In the genomic region with DNA sequence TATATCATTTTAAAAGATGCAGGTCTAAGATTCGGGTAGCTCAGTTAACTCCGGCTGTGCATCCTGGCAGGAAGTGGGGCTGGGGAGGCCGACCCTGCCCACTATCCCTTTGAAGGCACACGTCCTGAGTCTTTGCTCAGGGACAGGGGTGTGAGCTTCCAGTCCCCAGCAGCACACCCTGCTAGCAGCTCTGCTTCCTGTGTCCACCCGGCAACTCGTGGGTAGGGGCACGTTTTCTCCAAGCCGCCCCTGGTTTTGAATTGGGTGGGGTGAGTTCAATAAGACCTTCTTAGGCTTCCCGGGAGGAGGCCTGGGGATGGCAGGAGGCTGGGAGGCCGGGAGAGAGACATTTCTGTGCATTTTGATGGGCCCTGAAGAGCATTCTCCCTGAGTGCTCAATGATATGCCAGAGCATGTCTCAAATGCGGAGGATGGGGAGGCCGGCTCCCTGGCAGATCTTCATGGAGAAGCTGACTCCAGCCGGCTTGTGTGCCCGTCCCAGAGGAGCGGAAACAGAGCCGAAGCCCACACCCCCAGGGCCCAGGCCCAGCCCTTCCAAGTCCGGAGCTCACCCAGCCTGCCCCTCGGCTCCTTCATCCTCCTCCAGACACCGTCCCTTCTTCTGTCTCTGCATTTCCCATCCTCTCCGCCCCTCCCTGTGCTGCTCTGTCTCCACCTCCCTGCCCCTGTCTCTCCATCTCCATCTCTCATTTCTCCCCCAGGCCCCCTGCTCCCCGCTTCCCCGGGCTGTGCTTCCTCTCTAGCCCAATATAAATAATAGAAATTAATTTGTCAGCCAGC, we compare ENCODE assay signal across 8 cellular contexts. TPM values are rescaled to one million over a fixed set of nuclear protein-coding genes. Genes with fewer than 3 reads are reported as not detected.
A peak's percentile ranks its signal among the peaks of the same experiment; 100 is the strongest.
DNase-seq lines count a peak whose midpoint lies in the region; ATAC-seq and TF ChIP-seq lines count a peak whose summit lies in the region.

No MANE protein-coding gene starts in this region.

- DNase-seq in BJ (ENCODE audit: low read depth) (no peak), amniotic epithelial cell (ENCODE audit: low read depth) (peak; percentile 19), hepatic stellate cell (ENCODE audit: low spot score) (peak; percentile 58), psoas muscle (peak; percentile 30 to 55), GDM1 (lab: John Stamatoyannopoulos, UW) (no peak), erythroblast (lab: John Stamatoyannopoulos, UW) (no peak)

- no peak for TF ChIP-seq POLR2A in erythroblast (IDR thresholded peaks at IDR 0.05; ENCODE audit: low read length)

- H3K27me3 ChIP-seq in BJ (ENCODE audit: control insufficient read depth, insufficient read depth, low read length) = peaks cover 2% of the 10 kb centered on the region; the same call in 1 of the 2 replicates
- peaks cover 22% of the 10 kb centered on the region for H3K27me3 ChIP-seq in HUES6 (ENCODE audit: control insufficient read depth, insufficient read depth, low read length)
- H3K27me3 ChIP-seq in psoas muscle (ENCODE audit: insufficient read depth in 3 of 3, low read length in 2 of 3) = no peaks in the 10 kb centered on the region

- H3K4me3 ChIP-seq in BJ (ENCODE audit: low read depth, low read length) (peak overlapping the region; percentile 13), HUES6 (ENCODE audit: low read depth, low read length) (peak overlapping the region; percentile 75), psoas muscle (peak overlapping the region; percentile 73)

- 21 to 30% (median 26%) methylated on average over 21 to 22 of the region's 22 CpGs for WGBS in psoas muscle, 3 donors

- intact Hi-C loops in psoas muscle (cut with DNase I) = no loop called here

- H3K36me3 ChIP-seq in BJ (ENCODE audit: control insufficient read depth, insufficient read depth, low read length) = no peaks in the 10 kb centered on the region
- H3K36me3 ChIP-seq in HUES6 (ENCODE audit: control insufficient read depth, insufficient read depth, low read length) = no peaks in the 10 kb centered on the region
- H3K36me3 ChIP-seq in psoas muscle (ENCODE audit: insufficient read depth in 1 of 2, low read depth in 1 of 2) = no peaks in the 10 kb centered on the region

- no peak overlapping the region for H3K27ac ChIP-seq in HUES6 (ENCODE audit: low read depth, low read length)
- no peak overlapping the region for H3K27ac ChIP-seq in psoas muscle

- H3K4me1 ChIP-seq in HUES6 (ENCODE audit: control insufficient read depth, insufficient read depth, low read length) (peaks cover 57% of the 10 kb centered on the region), psoas muscle (peaks cover 12% of the 10 kb centered on the region)

- ATAC-seq in psoas muscle = peak; percentile 19 to 47 (median 36)
- no peak for ATAC-seq in HG03521 (IDR thresholded peaks at IDR 0.05; ENCODE audit: unreplicated experiment)

- H3K9me3 ChIP-seq in HUES6 (ENCODE audit: control insufficient read depth, insufficient read depth, low read depth, low read length) (no peaks in the 10 kb centered on the region), psoas muscle (no peaks in the 10 kb centered on the region)

- H3K9ac ChIP-seq in HUES6 (ENCODE audit: low read length) = peak overlapping the region; percentile 68

- CTCF ChIA-PET in BJ (lab: Yijun Ruan, JAX) = interaction anchor here (0.6 to 1.6 kb wide), 5 partner anchors 8 to 242 kb away, joined by 3 to 4 read pairs (median 3); no protein-coding TSS in a partner anchor

- POLR2A ChIA-PET in BJ (lab: Charles Lee) = interaction anchor here (0.6 to 0.9 kb wide), 2 partner anchors 8 to 37 kb away, joined by 6 to 8 read pairs; no protein-coding TSS in a partner anchor

- TF ChIP-seq CTCF in BJ (IDR thresholded peaks at IDR 0.05; ENCODE audit: insufficient read depth, low read depth, low read length) (no peak), psoas muscle (IDR thresholded peaks at IDR 0.05) (no peak)

RNA-seq across cellular contexts. Expression of gene ZFAND3, which starts 36.3 kb away (rescaled TPM):
- polyA plus RNA-seq in BJ (2011; rRNA removed) (15.5 and 21.8 TPM in 2 replicates), psoas muscle (10 to 100 TPM; 48.5 to 74.1 (median 58.8) TPM)
- polyA minus RNA-seq in BJ (2011; rRNA and poly(A)+ RNA removed) = 31.2 and 42.8 TPM in 2 replicates
- total RNA-seq in psoas muscle = 100 to 1,000 TPM; 141 to 166 (median 157) TPM

Comparison
In these comparisons a context has a peak if more than half of its experiments do, and no peak if none do; other contexts are left out.
1. DNase-seq: peak in amniotic epithelial cell (single experiment), hepatic stellate cell (single experiment) and psoas muscle (2 of 2); none in BJ (single experiment), GDM1 (single experiment) and erythroblast (0 of 2).
2. H3K4me3 ChIP-seq: peak in every context shown above with its lines; median percentile 75 in HUES6; 73 in psoas muscle; 13 in BJ.